ENCODE assay signal across 1 cellular context in the genomic region with DNA sequence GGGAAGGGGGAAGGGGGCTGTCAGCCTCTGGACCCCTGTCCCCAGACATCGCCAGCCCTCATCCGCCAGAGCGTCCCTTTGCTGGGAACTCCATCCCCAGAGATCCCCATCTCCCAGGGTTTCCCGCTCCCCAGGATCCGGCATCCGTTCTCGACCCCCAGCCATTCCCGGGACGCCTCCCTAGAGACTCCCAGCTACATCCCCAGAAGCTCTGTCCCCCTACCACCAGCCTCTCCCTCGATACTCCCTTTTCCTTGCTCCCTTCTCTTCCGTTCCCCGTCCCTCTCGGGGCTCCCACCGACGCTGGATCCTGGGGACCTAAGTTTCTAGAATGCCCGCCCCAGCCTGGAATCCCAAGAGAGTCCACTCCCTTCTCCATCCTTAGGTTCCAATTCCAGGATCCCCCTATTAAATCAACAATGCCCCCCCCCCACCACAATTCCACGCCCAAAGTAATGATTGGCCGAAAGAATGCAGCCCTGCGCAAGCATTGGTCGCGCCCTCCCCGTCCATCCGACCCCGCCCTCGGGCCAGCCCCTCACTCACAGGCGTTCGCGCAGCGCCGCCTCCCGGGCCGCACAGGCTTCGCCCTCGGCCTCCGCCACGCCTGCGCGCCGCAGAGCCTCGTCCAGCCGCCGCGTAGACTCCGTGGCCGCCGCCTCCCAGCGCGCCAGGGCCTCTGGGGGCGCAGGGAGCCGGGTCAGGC.
TF ChIP-seq lines count a peak whose summit lies in the region.

No MANE protein-coding gene starts in this region.

TF ChIP-seq in HepG2, 621 proteins besides CTCF, POLR2A, EP300 and RAD21 (continued from another document and continues in another):
- TF ChIP-seq CREM (IDR thresholded peaks at IDR 0.05) (peak; percentile 32; the same call in 1 of the 2 replicates), CREM (CRISPR knock-in tag; IDR thresholded peaks at IDR 0.05) (no peak), ZNF780A (CRISPR knock-in tag; IDR thresholded peaks at IDR 0.05) (no peak), MED8 (CRISPR knock-in tag; IDR thresholded peaks at IDR 0.05; ENCODE audit: insufficient replicate concordance) (no peak), ZNF607 (CRISPR knock-in tag; IDR thresholded peaks at IDR 0.05; ENCODE audit: borderline replicate concordance) (no peak), ZFP36 (IDR thresholded peaks at IDR 0.05; ENCODE audit: borderline replicate concordance, low read depth, low read length, partially characterized antibody) (no peak), U2AF1 (optimal IDR thresholded peaks at IDR 0.05; ENCODE audit: low read depth, low read length) (no peak), SALL1 (CRISPR knock-in tag; IDR thresholded peaks at IDR 0.05) (peak; percentile 69), MTA1 (CRISPR knock-in tag; IDR thresholded peaks at IDR 0.05; ENCODE audit: borderline replicate concordance) (no peak), KDM5B (CRISPR knock-in tag; IDR thresholded peaks at IDR 0.05; ENCODE audit: borderline replicate concordance) (peak; percentile 30; the same call in 1 of the 2 replicates), ZNF343 (CRISPR knock-in tag; IDR thresholded peaks at IDR 0.05) (no peak), CEBPG (CRISPR knock-in tag; IDR thresholded peaks at IDR 0.05) (no peak), ZNF33A (CRISPR knock-in tag; IDR thresholded peaks at IDR 0.05; ENCODE audit: borderline replicate concordance) (no peak), ZFY (CRISPR knock-in tag; IDR thresholded peaks at IDR 0.05) (peak; percentile 50; the same call in 1 of the 2 replicates), ZNF777 (CRISPR knock-in tag; IDR thresholded peaks at IDR 0.05) (peak; percentile 79), PHF20 (CRISPR knock-in tag; IDR thresholded peaks at IDR 0.05) (peak; percentile 58), SRSF9 (IDR thresholded peaks at IDR 0.05; ENCODE audit: borderline replicate concordance, insufficient read depth, low read depth, low read length, poor library complexity, severe bottlenecking) (no peak), HMG20B (CRISPR knock-in tag; conservative IDR thresholded peaks at IDR 0.05) (no peak), ZSCAN30 (CRISPR knock-in tag; IDR thresholded peaks at IDR 0.05) (no peak), MAFG (CRISPR knock-in tag; IDR thresholded peaks at IDR 0.05) (no peak), GABPB1 (CRISPR knock-in tag; IDR thresholded peaks at IDR 0.05) (peak; percentile 59), ZNF224 (CRISPR knock-in tag; IDR thresholded peaks at IDR 0.05) (no peak), ZBTB7B (CRISPR knock-in tag; IDR thresholded peaks at IDR 0.05) (peak; percentile 73), ZNF660 (CRISPR knock-in tag; IDR thresholded peaks at IDR 0.05; ENCODE audit: borderline replicate concordance, low read depth) (no peak), HOXA9 (CRISPR knock-in tag; IDR thresholded peaks at IDR 0.05; ENCODE audit: borderline replicate concordance) (no peak), ZNF724P (CRISPR knock-in tag; IDR thresholded peaks at IDR 0.05; ENCODE audit: borderline replicate concordance) (no peak), SMYD3 (CRISPR knock-in tag; IDR thresholded peaks at IDR 0.05) (no peak), TAF15 (IDR thresholded peaks at IDR 0.05; ENCODE audit: low read depth, low read length, poor library complexity, severe bottlenecking) (peak; percentile 70), THAP11 (CRISPR knock-in tag; IDR thresholded peaks at IDR 0.05) (peak; percentile 79), NFYB (CRISPR knock-in tag; IDR thresholded peaks at IDR 0.05) (peak; percentile 82)
- TF ChIP-seq, protein P1, sequence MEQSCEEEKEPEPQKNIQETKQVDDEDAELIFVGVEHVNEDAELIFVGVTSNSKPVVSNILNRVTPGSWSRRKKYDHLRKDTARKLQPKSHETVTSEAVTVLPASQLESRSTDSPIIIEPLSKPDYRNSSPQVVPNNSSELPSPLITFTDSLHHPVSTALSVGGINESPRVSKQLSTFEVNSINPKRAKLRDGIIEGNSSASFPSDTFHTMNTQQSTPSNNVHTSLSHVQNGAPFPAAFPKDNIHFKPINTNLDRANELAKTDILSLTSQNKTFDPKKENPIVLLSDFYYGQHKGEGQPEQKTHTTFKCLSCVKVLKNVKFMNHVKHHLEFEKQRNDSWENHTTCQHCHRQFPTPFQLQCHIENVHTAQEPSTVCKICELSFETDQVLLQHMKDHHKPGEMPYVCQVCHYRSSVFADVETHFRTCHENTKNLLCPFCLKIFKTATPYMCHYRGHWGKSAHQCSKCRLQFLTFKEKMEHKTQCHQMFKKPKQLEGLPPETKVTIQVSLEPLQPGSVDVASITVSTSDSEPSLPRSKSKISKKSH (CRISPR knock-in tag; IDR thresholded peaks at IDR 0.05; ENCODE audit: borderline replicate concordance), result no peak
- TF ChIP-seq, protein P2, sequence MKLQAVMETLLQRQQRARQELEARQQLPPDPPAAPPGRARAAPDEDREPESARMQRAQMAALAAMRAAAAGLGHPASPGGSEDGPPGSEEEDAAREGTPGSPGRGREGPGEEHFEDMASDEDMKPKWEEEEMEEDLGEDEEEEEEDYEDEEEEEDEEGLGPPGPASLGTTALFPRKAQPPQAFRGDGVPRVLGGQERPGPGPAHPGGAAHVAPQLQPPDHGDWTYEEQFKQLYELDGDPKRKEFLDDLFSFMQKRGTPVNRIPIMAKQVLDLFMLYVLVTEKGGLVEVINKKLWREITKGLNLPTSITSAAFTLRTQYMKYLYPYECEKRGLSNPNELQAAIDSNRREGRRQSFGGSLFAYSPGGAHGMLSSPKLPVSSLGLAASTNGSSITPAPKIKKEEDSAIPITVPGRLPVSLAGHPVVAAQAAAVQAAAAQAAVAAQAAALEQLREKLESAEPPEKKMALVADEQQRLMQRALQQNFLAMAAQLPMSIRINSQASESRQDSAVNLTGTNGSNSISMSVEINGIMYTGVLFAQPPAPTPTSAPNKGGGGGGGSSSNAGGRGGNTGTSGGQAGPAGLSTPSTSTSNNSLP (IDR thresholded peaks at IDR 0.05; ENCODE audit: low read depth, low read length), result peak; percentile 60; the same call in 1 of the 2 replicates
- TF ChIP-seq, protein P3, sequence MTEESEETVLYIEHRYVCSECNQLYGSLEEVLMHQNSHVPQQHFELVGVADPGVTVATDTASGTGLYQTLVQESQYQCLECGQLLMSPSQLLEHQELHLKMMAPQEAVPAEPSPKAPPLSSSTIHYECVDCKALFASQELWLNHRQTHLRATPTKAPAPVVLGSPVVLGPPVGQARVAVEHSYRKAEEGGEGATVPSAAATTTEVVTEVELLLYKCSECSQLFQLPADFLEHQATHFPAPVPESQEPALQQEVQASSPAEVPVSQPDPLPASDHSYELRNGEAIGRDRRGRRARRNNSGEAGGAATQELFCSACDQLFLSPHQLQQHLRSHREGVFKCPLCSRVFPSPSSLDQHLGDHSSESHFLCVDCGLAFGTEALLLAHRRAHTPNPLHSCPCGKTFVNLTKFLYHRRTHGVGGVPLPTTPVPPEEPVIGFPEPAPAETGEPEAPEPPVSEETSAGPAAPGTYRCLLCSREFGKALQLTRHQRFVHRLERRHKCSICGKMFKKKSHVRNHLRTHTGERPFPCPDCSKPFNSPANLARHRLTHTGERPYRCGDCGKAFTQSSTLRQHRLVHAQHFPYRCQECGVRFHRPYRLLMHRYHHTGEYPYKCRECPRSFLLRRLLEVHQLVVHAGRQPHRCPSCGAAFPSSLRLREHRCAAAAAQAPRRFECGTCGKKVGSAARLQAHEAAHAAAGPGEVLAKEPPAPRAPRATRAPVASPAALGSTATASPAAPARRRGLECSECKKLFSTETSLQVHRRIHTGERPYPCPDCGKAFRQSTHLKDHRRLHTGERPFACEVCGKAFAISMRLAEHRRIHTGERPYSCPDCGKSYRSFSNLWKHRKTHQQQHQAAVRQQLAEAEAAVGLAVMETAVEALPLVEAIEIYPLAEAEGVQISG (CRISPR knock-in tag; IDR thresholded peaks at IDR 0.05), result 0 out of 2 replicates have a peak, but pooled peaks have one; percentile 19
- TF ChIP-seq, protein P4, sequence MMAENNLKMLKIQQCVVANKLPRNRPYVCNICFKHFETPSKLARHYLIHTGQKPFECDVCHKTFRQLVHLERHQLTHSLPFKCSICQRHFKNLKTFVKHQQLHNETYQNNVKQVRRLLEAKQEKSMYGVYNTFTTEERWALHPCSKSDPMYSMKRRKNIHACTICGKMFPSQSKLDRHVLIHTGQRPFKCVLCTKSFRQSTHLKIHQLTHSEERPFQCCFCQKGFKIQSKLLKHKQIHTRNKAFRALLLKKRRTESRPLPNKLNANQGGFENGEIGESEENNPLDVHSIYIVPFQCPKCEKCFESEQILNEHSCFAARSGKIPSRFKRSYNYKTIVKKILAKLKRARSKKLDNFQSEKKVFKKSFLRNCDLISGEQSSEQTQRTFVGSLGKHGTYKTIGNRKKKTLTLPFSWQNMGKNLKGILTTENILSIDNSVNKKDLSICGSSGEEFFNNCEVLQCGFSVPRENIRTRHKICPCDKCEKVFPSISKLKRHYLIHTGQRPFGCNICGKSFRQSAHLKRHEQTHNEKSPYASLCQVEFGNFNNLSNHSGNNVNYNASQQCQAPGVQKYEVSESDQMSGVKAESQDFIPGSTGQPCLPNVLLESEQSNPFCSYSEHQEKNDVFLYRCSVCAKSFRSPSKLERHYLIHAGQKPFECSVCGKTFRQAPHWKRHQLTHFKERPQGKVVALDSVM (CRISPR knock-in tag; IDR thresholded peaks at IDR 0.05), result peak; percentile 91
- TF ChIP-seq, protein P5, sequence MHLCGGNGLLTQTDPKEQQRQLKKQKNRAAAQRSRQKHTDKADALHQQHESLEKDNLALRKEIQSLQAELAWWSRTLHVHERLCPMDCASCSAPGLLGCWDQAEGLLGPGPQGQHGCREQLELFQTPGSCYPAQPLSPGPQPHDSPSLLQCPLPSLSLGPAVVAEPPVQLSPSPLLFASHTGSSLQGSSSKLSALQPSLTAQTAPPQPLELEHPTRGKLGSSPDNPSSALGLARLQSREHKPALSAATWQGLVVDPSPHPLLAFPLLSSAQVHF (CRISPR knock-in tag; IDR thresholded peaks at IDR 0.05), result no peak
- TF ChIP-seq, protein P6, sequence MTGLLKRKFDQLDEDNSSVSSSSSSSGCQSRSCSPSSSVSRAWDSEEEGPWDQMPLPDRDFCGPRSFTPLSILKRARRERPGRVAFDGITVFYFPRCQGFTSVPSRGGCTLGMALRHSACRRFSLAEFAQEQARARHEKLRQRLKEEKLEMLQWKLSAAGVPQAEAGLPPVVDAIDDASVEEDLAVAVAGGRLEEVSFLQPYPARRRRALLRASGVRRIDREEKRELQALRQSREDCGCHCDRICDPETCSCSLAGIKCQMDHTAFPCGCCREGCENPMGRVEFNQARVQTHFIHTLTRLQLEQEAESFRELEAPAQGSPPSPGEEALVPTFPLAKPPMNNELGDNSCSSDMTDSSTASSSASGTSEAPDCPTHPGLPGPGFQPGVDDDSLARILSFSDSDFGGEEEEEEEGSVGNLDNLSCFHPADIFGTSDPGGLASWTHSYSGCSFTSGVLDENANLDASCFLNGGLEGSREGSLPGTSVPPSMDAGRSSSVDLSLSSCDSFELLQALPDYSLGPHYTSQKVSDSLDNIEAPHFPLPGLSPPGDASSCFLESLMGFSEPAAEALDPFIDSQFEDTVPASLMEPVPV (CRISPR knock-in tag; IDR thresholded peaks at IDR 0.05), result no peak
- TF ChIP-seq, protein P7, sequence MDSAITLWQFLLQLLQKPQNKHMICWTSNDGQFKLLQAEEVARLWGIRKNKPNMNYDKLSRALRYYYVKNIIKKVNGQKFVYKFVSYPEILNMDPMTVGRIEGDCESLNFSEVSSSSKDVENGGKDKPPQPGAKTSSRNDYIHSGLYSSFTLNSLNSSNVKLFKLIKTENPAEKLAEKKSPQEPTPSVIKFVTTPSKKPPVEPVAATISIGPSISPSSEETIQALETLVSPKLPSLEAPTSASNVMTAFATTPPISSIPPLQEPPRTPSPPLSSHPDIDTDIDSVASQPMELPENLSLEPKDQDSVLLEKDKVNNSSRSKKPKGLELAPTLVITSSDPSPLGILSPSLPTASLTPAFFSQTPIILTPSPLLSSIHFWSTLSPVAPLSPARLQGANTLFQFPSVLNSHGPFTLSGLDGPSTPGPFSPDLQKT (CRISPR knock-in tag; IDR thresholded peaks at IDR 0.05; ENCODE audit: borderline replicate concordance), result no peak
- TF ChIP-seq, protein P8, sequence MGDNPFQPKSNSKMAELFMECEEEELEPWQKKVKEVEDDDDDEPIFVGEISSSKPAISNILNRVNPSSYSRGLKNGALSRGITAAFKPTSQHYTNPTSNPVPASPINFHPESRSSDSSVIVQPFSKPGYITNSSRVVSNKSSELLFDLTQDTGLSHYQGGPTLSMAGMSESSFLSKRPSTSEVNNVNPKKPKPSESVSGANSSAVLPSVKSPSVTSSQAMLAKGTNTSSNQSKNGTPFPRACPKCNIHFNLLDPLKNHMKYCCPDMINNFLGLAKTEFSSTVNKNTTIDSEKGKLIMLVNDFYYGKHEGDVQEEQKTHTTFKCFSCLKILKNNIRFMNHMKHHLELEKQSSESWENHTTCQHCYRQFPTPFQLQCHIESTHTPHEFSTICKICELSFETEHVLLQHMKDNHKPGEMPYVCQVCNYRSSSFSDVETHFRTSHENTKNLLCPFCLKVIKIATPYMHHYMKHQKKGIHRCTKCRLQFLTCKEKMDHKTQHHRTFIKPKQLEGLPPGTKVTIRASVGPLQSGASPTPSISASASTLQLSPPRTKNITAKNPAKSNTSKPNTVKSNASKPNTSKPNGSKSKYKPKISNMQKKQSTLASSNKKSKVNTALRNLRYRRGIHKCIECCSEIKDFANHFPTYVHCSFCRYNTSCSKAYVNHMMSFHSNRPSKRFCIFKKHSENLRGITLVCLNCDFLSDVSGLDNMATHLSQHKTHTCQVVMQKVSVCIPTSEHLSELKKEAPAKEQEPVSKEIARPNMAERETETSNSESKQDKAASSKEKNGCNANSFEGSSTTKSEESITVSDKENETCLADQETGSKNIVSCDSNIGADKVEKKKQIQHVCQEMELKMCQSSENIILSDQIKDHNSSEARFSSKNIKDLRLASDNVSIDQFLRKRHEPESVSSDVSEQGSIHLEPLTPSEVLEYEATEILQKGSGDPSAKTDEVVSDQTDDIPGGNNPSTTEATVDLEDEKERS (CRISPR knock-in tag; IDR thresholded peaks at IDR 0.05), result no peak
- TF ChIP-seq, protein P9, sequence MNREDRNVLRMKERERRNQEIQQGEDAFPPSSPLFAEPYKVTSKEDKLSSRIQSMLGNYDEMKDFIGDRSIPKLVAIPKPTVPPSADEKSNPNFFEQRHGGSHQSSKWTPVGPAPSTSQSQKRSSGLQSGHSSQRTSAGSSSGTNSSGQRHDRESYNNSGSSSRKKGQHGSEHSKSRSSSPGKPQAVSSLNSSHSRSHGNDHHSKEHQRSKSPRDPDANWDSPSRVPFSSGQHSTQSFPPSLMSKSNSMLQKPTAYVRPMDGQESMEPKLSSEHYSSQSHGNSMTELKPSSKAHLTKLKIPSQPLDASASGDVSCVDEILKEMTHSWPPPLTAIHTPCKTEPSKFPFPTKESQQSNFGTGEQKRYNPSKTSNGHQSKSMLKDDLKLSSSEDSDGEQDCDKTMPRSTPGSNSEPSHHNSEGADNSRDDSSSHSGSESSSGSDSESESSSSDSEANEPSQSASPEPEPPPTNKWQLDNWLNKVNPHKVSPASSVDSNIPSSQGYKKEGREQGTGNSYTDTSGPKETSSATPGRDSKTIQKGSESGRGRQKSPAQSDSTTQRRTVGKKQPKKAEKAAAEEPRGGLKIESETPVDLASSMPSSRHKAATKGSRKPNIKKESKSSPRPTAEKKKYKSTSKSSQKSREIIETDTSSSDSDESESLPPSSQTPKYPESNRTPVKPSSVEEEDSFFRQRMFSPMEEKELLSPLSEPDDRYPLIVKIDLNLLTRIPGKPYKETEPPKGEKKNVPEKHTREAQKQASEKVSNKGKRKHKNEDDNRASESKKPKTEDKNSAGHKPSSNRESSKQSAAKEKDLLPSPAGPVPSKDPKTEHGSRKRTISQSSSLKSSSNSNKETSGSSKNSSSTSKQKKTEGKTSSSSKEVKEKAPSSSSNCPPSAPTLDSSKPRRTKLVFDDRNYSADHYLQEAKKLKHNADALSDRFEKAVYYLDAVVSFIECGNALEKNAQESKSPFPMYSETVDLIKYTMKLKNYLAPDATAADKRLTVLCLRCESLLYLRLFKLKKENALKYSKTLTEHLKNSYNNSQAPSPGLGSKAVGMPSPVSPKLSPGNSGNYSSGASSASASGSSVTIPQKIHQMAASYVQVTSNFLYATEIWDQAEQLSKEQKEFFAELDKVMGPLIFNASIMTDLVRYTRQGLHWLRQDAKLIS (CRISPR knock-in tag; IDR thresholded peaks at IDR 0.05), result no peak
